ENCODE assay signal across 30 cellular contexts in genomic region chr12:5000658-5001390, GRCh38. TPM values are rescaled to one million over a fixed set of nuclear protein-coding genes. Genes with fewer than 3 reads are reported as not detected.
"Had no signal": no experiment of that assay in that cellular context is flagged by ENCODE, and none has a peak within 500 bp of the region (broad histone marks: within the 10 kb centered on the region; RNA-seq: fewer than 3 reads in every experiment).

No MANE protein-coding gene starts in this region.

- H3K36me3 Mint-ChIP-seq: activated CD4-positive, alpha-beta memory T cell treated with anti-CD3 and anti-CD28 coated beads for 36 hours; activated naive CD4-positive, alpha-beta T cell treated with anti-CD3 and anti-CD28 coated beads, Interleukin-2, amount 50 U/mL, for 24 hours had no signal

- H3K9me3 Mint-ChIP-seq: activated CD4-positive, alpha-beta memory T cell treated with anti-CD3 and anti-CD28 coated beads for 36 hours; activated naive CD4-positive, alpha-beta T cell treated with anti-CD3 and anti-CD28 coated beads, Interleukin-2, amount 50 U/mL, for 24 hours; activated naive CD8-positive, alpha-beta T cell treated with anti-CD3 and anti-CD28 coated beads, Interleukin-2, amount 50 U/mL, for 24 hours; activated T-cell treated with anti-CD3 and anti-CD28 coated beads, Interleukin-2, amount 50 U/mL, for 24 hours; central memory CD8-positive, alpha-beta T cell; dendritic cell treated with granulocyte-macrophage colony-stimulating factor and Interleukin-4, amounts not matched to agents 40 ng/mL and 50 ng/mL, for 4 days; nephron; T-helper 1 cell treated with Interleukin-12 subunit alpha and Interleukin-12 subunit beta and Interleukin-4 antibody, amounts not matched to agents 30 μg/mL and 1 μg/mL, for 36 hours had no signal

- H3K27me3 ChIP-seq: esophagus muscularis mucosa, ovary, right atrium auricular region, testis had no signal

- DNase-seq: activated CD4-positive, alpha-beta memory T cell treated with anti-CD3 and anti-CD28 coated beads for 36 hours; activated CD4-positive, alpha-beta T cell treated with anti-CD3 and anti-CD28 coated beads for 48 hours; activated CD8-positive, alpha-beta memory T cell treated with anti-CD3 and anti-CD28 coated beads, Interleukin-2, amount 50 U/mL, for 48 hours; activated naive CD8-positive, alpha-beta T cell treated with anti-CD3 and anti-CD28 coated beads, Interleukin-2, amount 50 U/mL, for 24 hours; activated T-cell treated with anti-CD3 and anti-CD28 coated beads, Interleukin-2, amount 50 U/mL, for 24 hours; amygdala; foreskin keratinocyte; heart left ventricle; kidney glomerular epithelial cell; left lung; mucosa of descending colon; ovary; stimulated activated CD4-positive, alpha-beta T cell treated with anti-CD3 and anti-CD28 coated beads, Interleukin-15, amount 100 ng/mL, for 24 hours; stimulated activated CD4-positive, alpha-beta T cell treated with anti-CD3 and anti-CD28 coated beads, Interleukin-2, amount 100 ng/mL, for 24 hours; stimulated activated naive CD8-positive, alpha-beta T cell treated with anti-CD3 and anti-CD28 coated beads, Interleukin-15, Interleukin-2, amounts not matched to agents 100 U/mL and 50 U/mL, for 24 hours; T-helper 9 cell; testis; trophoblast cell had no signal

- H3K4me1 ChIP-seq: left lung, prostate gland, testis had no signal

- H3K27ac Mint-ChIP-seq: activated CD4-positive, alpha-beta memory T cell treated with anti-CD3 and anti-CD28 coated beads for 36 hours; activated naive CD4-positive, alpha-beta T cell treated with anti-CD3 and anti-CD28 coated beads, Interleukin-2, amount 50 U/mL, for 24 hours; activated naive CD8-positive, alpha-beta T cell treated with anti-CD3 and anti-CD28 coated beads, Interleukin-2, amount 50 U/mL, for 24 hours; activated T-cell treated with anti-CD3 and anti-CD28 coated beads, Interleukin-2, amount 50 U/mL, for 24 hours; dendritic cell treated with granulocyte-macrophage colony-stimulating factor and Interleukin-4, amounts not matched to agents 40 ng/mL and 50 ng/mL, for 4 days; nephron; T-helper 1 cell treated with Interleukin-12 subunit alpha and Interleukin-12 subunit beta and Interleukin-4 antibody, amounts not matched to agents 30 μg/mL and 1 μg/mL, for 36 hours had no signal

- H3K4me3 ChIP-seq: esophagus muscularis mucosa, heart left ventricle, left lung, lung, mucosa of descending colon, ovary, prostate gland, right atrium auricular region, testis had no signal

- ATAC-seq: activated CD4-positive, CD25-positive, alpha-beta regulatory T cell treated with anti-CD3 and anti-CD28 coated beads, Interleukin-2, amount 50 U/mL, for 24 hours; activated naive CD8-positive, alpha-beta T cell treated with anti-CD3 and anti-CD28 coated beads, Interleukin-2, amount 50 U/mL, for 24 hours; foreskin keratinocyte; heart left ventricle; left lung; mucosa of descending colon; stimulated activated naive CD8-positive, alpha-beta T cell treated with anti-CD3 and anti-CD28 coated beads, Interleukin-15, Interleukin-2, amounts not matched to agents 100 U/mL and 50 U/mL, for 24 hours had no signal

- H3K9me3 ChIP-seq: esophagus muscularis mucosa, heart left ventricle, left lung, mucosa of descending colon, neutrophil, ovary, prostate gland, right atrium auricular region, testis had no signal

- H3K36me3 ChIP-seq: esophagus muscularis mucosa, heart left ventricle, left lung, neutrophil, ovary, prostate gland, right atrium auricular region, WERI-Rb-1 had no signal

- H3K4me1 Mint-ChIP-seq: activated naive CD4-positive, alpha-beta T cell treated with anti-CD3 and anti-CD28 coated beads, Interleukin-2, amount 50 U/mL, for 24 hours; activated naive CD8-positive, alpha-beta T cell treated with anti-CD3 and anti-CD28 coated beads, Interleukin-2, amount 50 U/mL, for 24 hours; central memory CD8-positive, alpha-beta T cell; nephron had no signal

- H3K27ac ChIP-seq: esophagus muscularis mucosa, foreskin keratinocyte, heart left ventricle, left lung, neutrophil, ovary, prostate gland, right atrium auricular region, testis, WERI-Rb-1 had no signal

- H3K4me3 Mint-ChIP-seq: activated CD4-positive, alpha-beta memory T cell treated with anti-CD3 and anti-CD28 coated beads for 36 hours; activated naive CD4-positive, alpha-beta T cell treated with anti-CD3 and anti-CD28 coated beads, Interleukin-2, amount 50 U/mL, for 24 hours; activated naive CD8-positive, alpha-beta T cell treated with anti-CD3 and anti-CD28 coated beads, Interleukin-2, amount 50 U/mL, for 24 hours; activated T-cell treated with anti-CD3 and anti-CD28 coated beads, Interleukin-2, amount 50 U/mL, for 24 hours; central memory CD8-positive, alpha-beta T cell; dendritic cell treated with granulocyte-macrophage colony-stimulating factor and Interleukin-4, amounts not matched to agents 40 ng/mL and 50 ng/mL, for 4 days; nephron; T-helper 1 cell treated with Interleukin-12 subunit alpha and Interleukin-12 subunit beta and Interleukin-4 antibody, amounts not matched to agents 30 μg/mL and 1 μg/mL, for 36 hours had no signal

RNA-seq across cellular contexts. Expression of gene KCNA5, which starts 42.9 kb away (rescaled TPM):
- total RNA-seq: activated CD4-positive, alpha-beta memory T cell treated with anti-CD3 and anti-CD28 coated beads for 36 hours; foreskin keratinocyte had no signal
- polyA plus RNA-seq: foreskin keratinocyte had no signal
